8 cellular contexts compared by ENCODE assay signal in genomic region chr17:45314761-45315549, GRCh38.
DNase-seq lines count a peak whose midpoint lies in the region; ATAC-seq and TF ChIP-seq lines count a peak whose summit lies in the region.

No MANE protein-coding gene starts in this region.

- H3K36me3 ChIP-seq in GM06990 (ENCODE audit: control insufficient read depth, insufficient read depth, low read length): peaks cover 2% of the 10 kb centered on the region
- no peaks in the 10 kb centered on the region for H3K36me3 ChIP-seq in neuron (ENCODE audit: insufficient read depth, low read length)

- H3K4me3 Mint-ChIP-seq in central memory CD8-positive, alpha-beta T cell: peak overlapping the region; percentile 93

- H3K4me1 ChIP-seq in neuron (ENCODE audit: insufficient read depth, low read length): peaks cover 31% of the 10 kb centered on the region

- DNase-seq in GM06990 (ENCODE audit: extremely low read depth, insufficient read length) (no peak), NAMALWA (ENCODE audit: low spot score) (peak; percentile 78), NCI-H526 treated with DMSO at 0.1 percent for 48 hours (lab: John Stamatoyannopoulos, UW) (no peak), NCI-H1694 treated with DMSO at 0.1 percent for 48 hours (lab: John Stamatoyannopoulos, UW) (no peak), GM19240 (ENCODE audit: insufficient read length, low spot score) (no peak)
- no peak for DNase-seq in central memory CD8-positive, alpha-beta T cell (ENCODE audit: low spot score in 2 of 2)

- peaks cover 13% of the 10 kb centered on the region for H3K36me3 Mint-ChIP-seq in central memory CD8-positive, alpha-beta T cell (ENCODE audit: insufficient read depth)

- no peaks in the 10 kb centered on the region for H3K27me3 Mint-ChIP-seq in central memory CD8-positive, alpha-beta T cell

- H3K27me3 ChIP-seq in GM06990 (replicated peaks; ENCODE audit: control insufficient read depth, insufficient read depth, low read length) (no peaks in the 10 kb centered on the region), neuron (ENCODE audit: insufficient read depth, low read length) (no peaks in the 10 kb centered on the region)

- no peak for ATAC-seq in central memory CD8-positive, alpha-beta T cell (replicated peaks; ENCODE audit: extremely low read depth, poor library complexity, severe bottlenecking)
- ATAC-seq in HG03025 (IDR thresholded peaks at IDR 0.05; ENCODE audit: low FRiP score, unreplicated experiment): no peak

- peak overlapping the region; percentile 83 for H3K4me3 ChIP-seq in GM06990 (replicated peaks; ENCODE audit: low read depth, low read length)
- H3K4me3 ChIP-seq in neuron (ENCODE audit: low read length): peak overlapping the region; percentile 86

- H3K27ac Mint-ChIP-seq in central memory CD8-positive, alpha-beta T cell (ENCODE audit: low read depth): peak overlapping the region; percentile 94

- no peak overlapping the region for H2AFZ ChIP-seq in neuron (ENCODE audit: low read depth, low read length)

- no peaks in the 10 kb centered on the region for H3K9me3 Mint-ChIP-seq in central memory CD8-positive, alpha-beta T cell

- peaks cover 85% of the 10 kb centered on the region for H3K4me1 Mint-ChIP-seq in central memory CD8-positive, alpha-beta T cell

- H3K9me3 ChIP-seq in neuron (ENCODE audit: low read length): no peaks in the 10 kb centered on the region

- no peak for TF ChIP-seq CTCF in GM06990 (IDR thresholded peaks at IDR 0.05; ENCODE audit: insufficient read depth, low read length, poor library complexity, severe bottlenecking)
